Comparison of ENCODE assay signal across 9 cellular contexts in the genomic region with DNA sequence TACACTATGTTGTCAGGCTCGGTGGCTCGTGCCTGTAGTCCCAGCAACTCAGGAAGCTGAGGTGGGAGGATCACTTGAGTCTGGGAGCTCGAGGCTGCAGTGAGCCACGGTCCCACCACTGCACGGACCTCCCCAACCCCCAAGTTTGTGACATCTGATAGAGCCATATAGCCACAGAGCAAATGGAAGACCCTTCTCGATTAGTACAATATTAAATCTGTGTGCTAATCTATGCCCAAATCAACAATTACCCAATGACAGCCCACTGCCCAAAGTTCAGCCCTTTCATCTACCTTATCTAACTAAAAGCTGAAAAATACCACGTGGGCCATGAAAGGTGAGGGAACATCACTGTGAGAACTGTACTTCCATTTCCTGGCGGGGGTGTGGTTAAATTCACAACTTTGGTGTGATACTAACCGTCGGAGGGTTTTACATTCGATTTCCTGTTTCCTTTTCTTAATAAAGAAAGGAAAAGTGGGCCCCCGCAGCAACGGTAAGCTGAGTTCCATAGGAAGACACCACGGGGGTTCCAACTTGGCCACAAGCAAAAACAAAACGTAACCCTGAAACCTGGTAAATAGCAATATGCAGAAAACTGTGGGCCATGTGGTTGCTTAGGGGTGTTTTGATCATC. TPM values are rescaled to one million over a fixed set of nuclear protein-coding genes. Genes with fewer than 3 reads are reported as not detected.
DNase-seq lines count a peak whose midpoint lies in the region; ATAC-seq and TF ChIP-seq lines count a peak whose summit lies in the region.
"Had no signal": no experiment of that assay in that cellular context is flagged by ENCODE, and none has a peak within 500 bp of the region (broad histone marks: within the 10 kb centered on the region; RNA-seq: fewer than 3 reads in every experiment).

No MANE protein-coding gene starts in this region.

- peak; percentile 36 for DNase-seq in activated CD4-positive, CD25-positive, alpha-beta regulatory T cell treated with anti-CD3 and anti-CD28 coated beads, Interleukin-2, amount 50 U/mL, for 16 hours (ENCODE audit: low read depth, low spot score)
- DNase-seq in activated CD4-positive, CD25-positive, alpha-beta regulatory T cell treated with anti-CD3 and anti-CD28 coated beads, Interleukin-2, amount 50 U/mL, for 72 hours = no peak
- DNase-seq in progenitor cell of endocrine pancreas (ENCODE audit: low spot score, unreplicated experiment) = no peak
- no peak for DNase-seq in AG20443 (ENCODE audit: low spot score)
- no peak for DNase-seq in inferior parietal cortex (ENCODE audit: extremely low spot score)
- DNase-seq: thyroid gland had no signal

- H3K27me3 Mint-ChIP-seq in activated T-helper 17 cell treated with anti-CD3 and anti-CD28 coated beads, Interleukin-2, amount 50 U/mL, for 72 hours = no peaks in the 10 kb centered on the region
- no peaks in the 10 kb centered on the region for H3K27me3 Mint-ChIP-seq in progenitor cell of endocrine pancreas

- H3K4me1 Mint-ChIP-seq in activated T-helper 17 cell treated with anti-CD3 and anti-CD28 coated beads, Interleukin-2, amount 50 U/mL, for 72 hours = peaks cover 33% of the 10 kb centered on the region
- H3K4me1 Mint-ChIP-seq in progenitor cell of endocrine pancreas (ENCODE audit: low read depth) = peaks cover 14% of the 10 kb centered on the region

- no peak for TF ChIP-seq CTCF in progenitor cell of endocrine pancreas (IDR thresholded peaks at IDR 0.05; ENCODE audit: unreplicated experiment)

- no peaks in the 10 kb centered on the region for H3K36me3 Mint-ChIP-seq in activated T-helper 17 cell treated with anti-CD3 and anti-CD28 coated beads, Interleukin-2, amount 50 U/mL, for 72 hours (ENCODE audit: low read depth)
- no peaks in the 10 kb centered on the region for H3K36me3 Mint-ChIP-seq in progenitor cell of endocrine pancreas (ENCODE audit: insufficient read depth)

- H3K4me3 Mint-ChIP-seq in activated T-helper 17 cell treated with anti-CD3 and anti-CD28 coated beads, Interleukin-2, amount 50 U/mL, for 72 hours = peak overlapping the region; percentile 59
- no peak overlapping the region for H3K4me3 Mint-ChIP-seq in progenitor cell of endocrine pancreas (ENCODE audit: low read depth)

- ATAC-seq in activated T-helper 17 cell treated with anti-CD3 and anti-CD28 coated beads, Interleukin-2, amount 50 U/mL, for 72 hours (replicated peaks) = peak; percentile 52
- no peak for ATAC-seq in GM18520 (IDR thresholded peaks at IDR 0.05; ENCODE audit: unreplicated experiment)
- no peak for ATAC-seq in GM19467 (IDR thresholded peaks at IDR 0.05; ENCODE audit: unreplicated experiment)

- no peaks in the 10 kb centered on the region for H3K9me3 Mint-ChIP-seq in activated T-helper 17 cell treated with anti-CD3 and anti-CD28 coated beads, Interleukin-2, amount 50 U/mL, for 72 hours
- H3K9me3 Mint-ChIP-seq in progenitor cell of endocrine pancreas (ENCODE audit: low read depth) = no peaks in the 10 kb centered on the region

- peak overlapping the region; percentile 65 for H3K27ac Mint-ChIP-seq in activated T-helper 17 cell treated with anti-CD3 and anti-CD28 coated beads, Interleukin-2, amount 50 U/mL, for 72 hours
- H3K27ac Mint-ChIP-seq in progenitor cell of endocrine pancreas = peak overlapping the region; percentile 64

RNA-seq across cellular contexts. Expression of gene FOS, which starts 31.2 kb away (rescaled TPM):
- total RNA-seq in activated T-helper 17 cell treated with anti-CD3 and anti-CD28 coated beads, Interleukin-2, amount 50 U/mL, for 72 hours = 10 to 100 TPM; 31.7 to 86.3 TPM
- 73.7 and 88.8 TPM in 2 replicates for total RNA-seq in progenitor cell of endocrine pancreas
